ENCODE assay signal across 15 cellular contexts in genomic region chr3:186366206-186366605, GRCh38.
"Had no signal": no experiment of that assay in that cellular context is flagged by ENCODE, and none has a peak within 500 bp of the region (broad histone marks: within the 10 kb centered on the region; RNA-seq: fewer than 3 reads in every experiment).

No MANE protein-coding gene starts in this region.

- H3K27ac ChIP-seq: brain microvascular endothelial cell, testis had no signal

- DNase-seq: activated CD4-positive, alpha-beta T cell treated with anti-CD3 and anti-CD28 coated beads, Interleukin-2, amount 10 ng/mL, durations not matched to agents 7 days and 5 days; activated CD4-positive, CD25-positive, alpha-beta regulatory T cell; activated CD8-positive, alpha-beta memory T cell treated with anti-CD3 and anti-CD28 coated beads, Interleukin-2, amount 50 U/mL, for 48 hours; activated gamma-delta T cell treated with Interleukin-2 at 50 U/mL for 16 hours; amniotic stem cell; dermis blood vessel endothelial cell; effector memory CD8-positive, alpha-beta T cell; natural killer cell; spleen; stimulated activated naive CD8-positive, alpha-beta T cell treated with anti-CD3 and anti-CD28 coated beads, Interleukin-15, amount 100 ng/mL, for 72 hours; T-helper 2 cell; testis had no signal

- H3K36me3 ChIP-seq: brain microvascular endothelial cell, spleen had no signal

- H3K9me3 ChIP-seq: mucosa of descending colon, spleen, testis had no signal

- ATAC-seq: effector memory CD8-positive, alpha-beta T cell; mucosa of descending colon; natural killer cell; stimulated activated naive CD8-positive, alpha-beta T cell treated with anti-CD3 and anti-CD28 coated beads, Interleukin-15, amount 100 ng/mL, for 72 hours had no signal

- H3K4me3 ChIP-seq: mucosa of descending colon, spleen, testis had no signal

- FAIRE-seq: frontal cortex had no signal

- H3K27me3 ChIP-seq: testis had no signal
